ENCODE assay signal across 11 cellular contexts in genomic region chr9:88746029-88746743, GRCh38.
DNase-seq lines count a peak whose midpoint lies in the region; ATAC-seq and TF ChIP-seq lines count a peak whose summit lies in the region.
"Had no signal": no experiment of that assay in that cellular context is flagged by ENCODE, and none has a peak within 500 bp of the region (broad histone marks: within the 10 kb centered on the region; RNA-seq: fewer than 3 reads in every experiment).

No MANE protein-coding gene starts in this region.

- H3K4me3 ChIP-seq in RWPE2 (ENCODE audit: severe bottlenecking) (no peak overlapping the region), fibroblast of the aortic adventitia (ENCODE audit: low read depth, low read length) (no peak overlapping the region), osteoblast (ENCODE audit: insufficient read depth, low read length) (peak overlapping the region; percentile 5), suprapubic skin (no peak overlapping the region)
- H3K4me3 ChIP-seq: lung had no signal

- H4K20me1 ChIP-seq in osteoblast (ENCODE audit: insufficient read depth, low read length) = no peaks in the 10 kb centered on the region

- peak overlapping the region; percentile 62 for H3K4me2 ChIP-seq in osteoblast (ENCODE audit: insufficient read depth, low read length)

- H3K27ac ChIP-seq in RWPE2 (ENCODE audit: poor library complexity, severe bottlenecking) = peak overlapping the region; percentile 23
- H3K27ac ChIP-seq in osteoblast (ENCODE audit: low read depth, low read length) = peak overlapping the region; percentile 77
- no peak overlapping the region for H3K27ac ChIP-seq in suprapubic skin

- TF ChIP-seq CTCF in RWPE2 (IDR thresholded peaks at IDR 0.05; ENCODE audit: poor library complexity, severe bottlenecking) = no peak
- no peak for TF ChIP-seq CTCF in fibroblast of the aortic adventitia (IDR thresholded peaks at IDR 0.05; ENCODE audit: insufficient read depth, low read length)
- TF ChIP-seq CTCF in osteoblast (IDR thresholded peaks at IDR 0.05; ENCODE audit: extremely low read depth, low read depth, low read length) = no peak
- no peak for TF ChIP-seq CTCF in suprapubic skin (IDR thresholded peaks at IDR 0.05)

- peak; percentile 79 for ATAC-seq in RWPE2 (ENCODE audit: low read depth)
- no peak for ATAC-seq in GM18511 (IDR thresholded peaks at IDR 0.05; ENCODE audit: unreplicated experiment)

- H3K4me1 ChIP-seq in RWPE2 (ENCODE audit: insufficient read depth, poor library complexity, severe bottlenecking) = peaks cover 12% of the 10 kb centered on the region
- H3K4me1 ChIP-seq in osteoblast (ENCODE audit: insufficient read depth, low read length) = peaks cover 49% of the 10 kb centered on the region
- H3K4me1 ChIP-seq in suprapubic skin = peaks cover 27% of the 10 kb centered on the region
- H3K4me1 ChIP-seq: Caco-2 had no signal

- no peaks in the 10 kb centered on the region for H3K27me3 ChIP-seq in RWPE2 (ENCODE audit: insufficient read depth, poor library complexity, severe bottlenecking)
- H3K27me3 ChIP-seq in osteoblast (ENCODE audit: insufficient read depth, low read length) = no peaks in the 10 kb centered on the region
- H3K27me3 ChIP-seq in suprapubic skin = no peaks in the 10 kb centered on the region

- TF ChIP-seq EP300 in suprapubic skin (IDR thresholded peaks at IDR 0.05) = no peak

- H3K79me2 ChIP-seq in osteoblast (ENCODE audit: insufficient read depth, low read length) = no peaks in the 10 kb centered on the region

- WGBS in suprapubic skin = 52% methylated on average over 6 of the region's 6 CpGs

- no peaks in the 10 kb centered on the region for H3K9me3 ChIP-seq in RWPE2 (ENCODE audit: severe bottlenecking)
- no peaks in the 10 kb centered on the region for H3K9me3 ChIP-seq in osteoblast (ENCODE audit: low read depth, low read length)
- no peaks in the 10 kb centered on the region for H3K9me3 ChIP-seq in suprapubic skin
- H3K9me3 ChIP-seq: Caco-2 had no signal

- TF ChIP-seq POLR2A in suprapubic skin (IDR thresholded peaks at IDR 0.05) = no peak

- H3K36me3 ChIP-seq in RWPE2 (ENCODE audit: low read depth) = no peaks in the 10 kb centered on the region
- no peaks in the 10 kb centered on the region for H3K36me3 ChIP-seq in osteoblast (ENCODE audit: insufficient read depth, low read length)
- H3K36me3 ChIP-seq in suprapubic skin = no peaks in the 10 kb centered on the region

- peak overlapping the region; percentile 56 for H2AFZ ChIP-seq in osteoblast (ENCODE audit: low read length)

- peak; percentile 87 for DNase-seq in AG20443 (ENCODE audit: low spot score)
- no peak for DNase-seq in RWPE2 (ENCODE audit: low spot score)
- peak; percentile 95 for DNase-seq in fibroblast of the aortic adventitia (ENCODE audit: low read depth)
- peak; percentile 65 for DNase-seq in osteoblast (ENCODE audit: insufficient read length, low spot score, missing footprints)
- no peak for DNase-seq in activated CD4-positive, CD25-positive, alpha-beta regulatory T cell treated with anti-CD3 and anti-CD28 coated beads, Interleukin-2, amount 50 U/mL, for 72 hours
- no peak for DNase-seq in suprapubic skin (ENCODE audit: low spot score in 2 of 2)
- DNase-seq in activated CD8-positive, alpha-beta memory T cell treated with anti-CD3 and anti-CD28 coated beads, Interleukin-2, amount 50 U/mL, for 4 hours = no peak
- DNase-seq: Caco-2, NCI-H2171 treated with DMSO at 0.1 percent for 48 hours had no signal

Comparison
In these comparisons a context has a peak if more than half of its experiments do, and no peak if none do; other contexts are left out.
1. DNase-seq: peak in AG20443 (single experiment), fibroblast of the aortic adventitia (single experiment) and osteoblast (single experiment); none in RWPE2 (single experiment), activated CD4-positive, CD25-positive, alpha-beta regulatory T cell treated with anti-CD3 and anti-CD28 coated beads, Interleukin-2, amount 50 U/mL, for 72 hours (single experiment), suprapubic skin (0 of 2) and activated CD8-positive, alpha-beta memory T cell treated with anti-CD3 and anti-CD28 coated beads, Interleukin-2, amount 50 U/mL, for 4 hours (single experiment).